8 cellular contexts compared by ENCODE assay signal in the genomic region with DNA sequence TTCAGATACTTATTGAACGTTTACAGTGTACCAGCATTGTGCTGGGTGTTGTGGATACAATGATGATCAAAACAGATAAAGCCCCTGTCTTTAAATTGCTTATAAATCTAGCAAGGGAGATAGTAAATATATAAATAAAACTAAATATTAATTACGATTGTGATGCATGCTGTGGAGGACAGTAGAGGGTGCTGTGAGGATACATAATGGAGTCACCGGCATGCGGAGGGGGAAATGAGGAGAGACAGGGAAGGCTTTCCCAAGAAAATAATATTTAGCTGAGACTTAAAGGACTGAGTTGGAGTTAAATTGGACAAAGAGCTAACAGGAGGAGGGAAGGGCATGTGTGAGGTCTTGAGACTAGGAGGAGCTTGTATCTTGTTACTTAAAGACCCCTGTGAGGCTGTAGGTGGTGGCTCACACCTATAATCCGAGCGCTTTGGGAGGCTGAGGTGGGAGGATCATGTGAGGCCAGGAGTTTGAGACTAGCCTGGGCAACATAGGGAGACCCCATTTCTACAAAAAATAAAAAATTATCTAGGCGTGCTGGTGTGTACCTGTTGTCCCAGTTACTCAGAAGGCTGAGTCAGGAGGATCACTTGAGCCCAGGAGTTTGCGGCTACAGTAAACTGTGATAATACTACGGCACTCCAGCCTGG. TPM values are rescaled to one million over a fixed set of nuclear protein-coding genes. Genes with fewer than 3 reads are reported as not detected.
A peak's percentile ranks its signal among the peaks of the same experiment; 100 is the strongest.
DNase-seq lines count a peak whose midpoint lies in the region; ATAC-seq and TF ChIP-seq lines count a peak whose summit lies in the region.

No MANE protein-coding gene starts in this region.

- no peak for ATAC-seq in HG02870 (IDR thresholded peaks at IDR 0.05; ENCODE audit: unreplicated experiment)
- ATAC-seq in GM18858 (IDR thresholded peaks at IDR 0.05; ENCODE audit: unreplicated experiment): no peak
- ATAC-seq in GM18909 (IDR thresholded peaks at IDR 0.05; ENCODE audit: poor library complexity, unreplicated experiment): no peak

- no peak overlapping the region for H3K27ac ChIP-seq in prostate gland

- TF ChIP-seq CTCF in prostate gland (IDR thresholded peaks at IDR 0.05): peak in 3 of 4 experiments; percentile 49 to 65 (median 55)

- H3K36me3 ChIP-seq in prostate gland: no peaks in the 10 kb centered on the region

- no peaks in the 10 kb centered on the region for H3K9me3 ChIP-seq in prostate gland

- no peaks in the 10 kb centered on the region for H3K27me3 ChIP-seq in prostate gland (replicated peaks; ENCODE audit: insufficient read depth)

- intact Hi-C loops in prostate gland (cut with DNase I): loop anchor here (5.0 to 10.0 kb wide), 3 partner anchors 116 to 383 kb away; no protein-coding TSS in a partner anchor

- TF ChIP-seq POLR2A in prostate gland (IDR thresholded peaks at IDR 0.05): no peak

- DNase-seq in SIG-M5 treated with dmso at 0.1 percent for 504 hours (lab: John Stamatoyannopoulos, UW; ENCODE audit: unreplicated experiment) (peak; percentile 22), SIG-M5 (lab: John Stamatoyannopoulos, UW) (no peak), NCI-H446 treated with DMSO at 0.1 percent for 48 hours (lab: John Stamatoyannopoulos, UW) (peak; percentile 0), epidermal melanocyte (ENCODE audit: insufficient read length, low spot score) (peak; percentile 24), prostate gland (ENCODE audit: low spot score) (peak; percentile 24)

- H3K4me1 ChIP-seq in prostate gland (replicated peaks): no peaks in the 10 kb centered on the region

- 58% methylated on average over 9 of the region's 9 CpGs for WGBS in prostate gland

- H3K4me3 ChIP-seq in prostate gland: no peak overlapping the region

RNA-seq across cellular contexts. Expression of a gene that starts 2.4 kb away (rescaled TPM):
- total RNA-seq in prostate gland: 10 to 100 TPM; 52.1 to 67.5 TPM
